ENCODE assay signal across 16 cellular contexts in the genomic region with DNA sequence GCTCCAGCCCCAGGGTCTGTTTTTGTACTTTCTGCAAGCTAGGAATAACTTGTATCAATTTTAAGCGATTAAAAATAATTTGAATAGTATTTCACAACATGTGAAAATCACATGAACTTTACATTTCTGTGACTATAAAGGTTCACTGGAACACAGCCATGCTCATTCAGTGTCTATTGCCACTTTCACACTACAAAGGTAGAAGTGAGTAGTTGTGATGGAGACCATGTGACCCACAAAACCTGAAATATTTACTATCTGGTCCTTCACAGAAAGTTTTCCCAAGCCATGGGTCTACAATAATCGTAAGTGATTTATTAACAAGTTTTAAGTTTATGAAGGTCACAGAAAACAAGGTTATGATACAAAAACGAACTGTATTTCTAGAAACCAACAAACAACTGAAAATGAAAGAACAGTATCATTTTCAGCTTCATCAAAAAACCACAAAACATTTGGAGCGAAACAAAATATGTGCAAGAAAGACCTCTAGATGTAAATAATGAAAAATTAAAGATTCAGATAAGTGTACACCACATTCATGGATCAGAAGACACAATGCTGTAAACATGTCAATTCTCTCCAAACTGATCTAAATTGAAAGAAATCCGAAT.
DNase-seq lines count a peak whose midpoint lies in the region; ATAC-seq and TF ChIP-seq lines count a peak whose summit lies in the region.
"Had no signal": no experiment of that assay in that cellular context is flagged by ENCODE, and none has a peak within 500 bp of the region (broad histone marks: within the 10 kb centered on the region; RNA-seq: fewer than 3 reads in every experiment).

No MANE protein-coding gene starts in this region.

- POLR2A ChIA-PET in CD4-positive, alpha-beta memory T cell (lab: Charles Lee; ENCODE audit: partially characterized antibody): interaction anchor here (0.6 to 1.0 kb wide), 2 partner anchors 67 to 139 kb away, joined by 3 read pairs; a partner anchor contains a TSS
- POLR2A ChIA-PET in activated CD4-positive, alpha-beta T cell treated with anti-CD3 and anti-CD28 coated beads, Interleukin-2, amount 10 ng/mL, durations not matched to agents 7 days and 5 days (lab: Charles Lee): no interaction called here

- no peak overlapping the region for H3K27ac ChIP-seq in CD4-positive, alpha-beta memory T cell (ENCODE audit: low read depth, low read length)
- H3K27ac ChIP-seq in heart right ventricle: no peak overlapping the region
- H3K27ac ChIP-seq: lower lobe of right lung had no signal

- no peaks in the 10 kb centered on the region for H3K27me3 ChIP-seq in CD4-positive, alpha-beta memory T cell (ENCODE audit: insufficient read depth, low read length)
- no peaks in the 10 kb centered on the region for H3K27me3 ChIP-seq in heart right ventricle

- peak; percentile 58 for ATAC-seq in GM19035 (IDR thresholded peaks at IDR 0.05; ENCODE audit: unreplicated experiment)
- ATAC-seq in HG02678 (IDR thresholded peaks at IDR 0.05; ENCODE audit: unreplicated experiment): peak; percentile 49
- ATAC-seq in HG03469 (IDR thresholded peaks at IDR 0.05; ENCODE audit: unreplicated experiment): peak; percentile 39
- ATAC-seq in heart right ventricle: no peak
- ATAC-seq: K562, lower lobe of right lung had no signal

- WGBS in heart right ventricle, 2 donors: 83 to 96% methylated on average over 5 of the region's 5 CpGs

- no peak for TF ChIP-seq CTCF in heart right ventricle (IDR thresholded peaks at IDR 0.05)

- H3K27me3 Mint-ChIP-seq in CD4-positive, alpha-beta memory T cell: no peaks in the 10 kb centered on the region
- no peaks in the 10 kb centered on the region for H3K27me3 Mint-ChIP-seq in activated CD4-positive, alpha-beta T cell treated with anti-CD3 and anti-CD28 coated beads, Interleukin-2, amount 10 ng/mL, durations not matched to agents 7 days and 5 days

- intact Hi-C loops in CD4-positive, alpha-beta memory T cell (cut with micrococcal nuclease): no loop called here
- intact Hi-C loops in heart right ventricle (cut with DNase I): loop anchor here in 2 of 10 donors (5.0 to 10.0 kb wide), 2 partner anchors 129 to 832 kb away; no protein-coding TSS in a partner anchor

- H3K4me1 ChIP-seq in CD4-positive, alpha-beta memory T cell (ENCODE audit: insufficient read depth, low read length): peaks cover 4% of the 10 kb centered on the region
- peaks cover 0 to 12% (median 0%) of the 10 kb centered on the region in 9 donors for H3K4me1 ChIP-seq in heart right ventricle

- CTCF ChIA-PET in CD4-positive, alpha-beta memory T cell (lab: Charles Lee; ENCODE audit: partially characterized antibody): interaction anchor here (1.0 to 4.8 kb wide), 7 partner anchors 10 to 376 kb away, joined by 3 to 37 read pairs (median 8); a partner anchor contains a TSS
- CTCF ChIA-PET in activated CD4-positive, alpha-beta T cell treated with anti-CD3 and anti-CD28 coated beads, Interleukin-2, amount 10 ng/mL, durations not matched to agents 7 days and 5 days (lab: Charles Lee): no interaction called here

- peaks cover 31% of the 10 kb centered on the region for H3K36me3 ChIP-seq in CD4-positive, alpha-beta memory T cell (ENCODE audit: insufficient read depth, low read length)
- H3K36me3 ChIP-seq in heart right ventricle: peaks cover 0 to 98% (median 18%) of the 10 kb centered on the region in 9 donors

- H3K27ac Mint-ChIP-seq in CD4-positive, alpha-beta memory T cell: peak overlapping the region in 4 of 7 donors; percentile 13 to 73 (median 30)
- H3K27ac Mint-ChIP-seq in activated CD4-positive, alpha-beta T cell treated with anti-CD3 and anti-CD28 coated beads, Interleukin-2, amount 10 ng/mL, durations not matched to agents 7 days and 5 days: no peak overlapping the region

- no peaks in the 10 kb centered on the region for H3K9me3 ChIP-seq in CD4-positive, alpha-beta memory T cell (ENCODE audit: control insufficient read depth in 1 of 2, low read length in 2 of 2)
- H3K9me3 ChIP-seq in heart right ventricle: no peaks in the 10 kb centered on the region
- H3K9me3 ChIP-seq: lower lobe of right lung had no signal

- H3K4me1 Mint-ChIP-seq in CD4-positive, alpha-beta memory T cell: peaks cover 8 to 16% (median 13%) of the 10 kb centered on the region in 4 donors
- peaks cover 26% of the 10 kb centered on the region for H3K4me1 Mint-ChIP-seq in activated CD4-positive, alpha-beta T cell treated with anti-CD3 and anti-CD28 coated beads, Interleukin-2, amount 10 ng/mL, durations not matched to agents 7 days and 5 days

- peaks cover 42 to 63% of the 10 kb centered on the region in 2 donors for H3K36me3 Mint-ChIP-seq in CD4-positive, alpha-beta memory T cell
- H3K36me3 Mint-ChIP-seq in activated CD4-positive, alpha-beta T cell treated with anti-CD3 and anti-CD28 coated beads, Interleukin-2, amount 10 ng/mL, durations not matched to agents 7 days and 5 days (ENCODE audit: low read depth): peaks cover 54% of the 10 kb centered on the region

- no peaks in the 10 kb centered on the region for H3K9me3 Mint-ChIP-seq in CD4-positive, alpha-beta memory T cell
- H3K9me3 Mint-ChIP-seq in activated CD4-positive, alpha-beta T cell treated with anti-CD3 and anti-CD28 coated beads, Interleukin-2, amount 10 ng/mL, durations not matched to agents 7 days and 5 days: no peaks in the 10 kb centered on the region

- H3K4me3 ChIP-seq in CD4-positive, alpha-beta memory T cell (ENCODE audit: low read length in 2 of 2): no peak overlapping the region
- H3K4me3 ChIP-seq in heart right ventricle: no peak overlapping the region
- H3K4me3 ChIP-seq: K562, lower lobe of right lung had no signal

- no peak overlapping the region for H3K4me3 Mint-ChIP-seq in CD4-positive, alpha-beta memory T cell
- H3K4me3 Mint-ChIP-seq in activated CD4-positive, alpha-beta T cell treated with anti-CD3 and anti-CD28 coated beads, Interleukin-2, amount 10 ng/mL, durations not matched to agents 7 days and 5 days: no peak overlapping the region

- no peak for DNase-seq in CD4-positive, alpha-beta memory T cell
- DNase-seq in NCI-H2171 (lab: John Stamatoyannopoulos, UW) (no peak), heart right ventricle (no peak)
- no peak for DNase-seq in activated CD8-positive, alpha-beta memory T cell treated with anti-CD3 and anti-CD28 coated beads, Interleukin-2, amount 50 U/mL, for 4 hours
- no peak for DNase-seq in activated CD4-positive, alpha-beta T cell treated with anti-CD3 and anti-CD28 coated beads, Interleukin-2, amount 10 ng/mL, durations not matched to agents 7 days and 5 days
- DNase-seq: activated CD4-positive, alpha-beta T cell treated with anti-CD3 and anti-CD28 coated beads for 48 hours; activated gamma-delta T cell; lower lobe of right lung; NCI-H2081 treated with DMSO at 0.1 percent for 48 hours; stimulated activated CD4-positive, alpha-beta T cell treated with anti-CD3 and anti-CD28 coated beads, Interleukin-15, amount 100 ng/mL, for 24 hours; stimulated activated CD8-positive, alpha-beta memory T cell treated with anti-CD3 and anti-CD28 coated beads, Interleukin-4, amount 100 ng/mL, for 48 hours; SW 1271 had no signal

Comparison
In these comparisons a context has a peak if more than half of its experiments do, and no peak if none do; other contexts are left out.
1. ATAC-seq: peak in GM19035 (single experiment), HG02678 (single experiment) and HG03469 (single experiment); none in heart right ventricle (0 of 8).